8 cellular contexts compared by ENCODE assay signal in genomic region chr7:132345030-132345429, GRCh38.
"Had no signal": no experiment of that assay in that cellular context is flagged by ENCODE, and none has a peak within 500 bp of the region (broad histone marks: within the 10 kb centered on the region; RNA-seq: fewer than 3 reads in every experiment).

No MANE protein-coding gene starts in this region.

- H3K4me3 ChIP-seq: GM12878 had no signal

- ATAC-seq: GM12878 had no signal

- DNase-seq: GDM1, GF-D8 had no signal

- FAIRE-seq: G401.6, GM12878, GM12891, GM12892, GM18507, GM19239 had no signal
